Comparison of ENCODE assay signal across 33 cellular contexts in the genomic region with DNA sequence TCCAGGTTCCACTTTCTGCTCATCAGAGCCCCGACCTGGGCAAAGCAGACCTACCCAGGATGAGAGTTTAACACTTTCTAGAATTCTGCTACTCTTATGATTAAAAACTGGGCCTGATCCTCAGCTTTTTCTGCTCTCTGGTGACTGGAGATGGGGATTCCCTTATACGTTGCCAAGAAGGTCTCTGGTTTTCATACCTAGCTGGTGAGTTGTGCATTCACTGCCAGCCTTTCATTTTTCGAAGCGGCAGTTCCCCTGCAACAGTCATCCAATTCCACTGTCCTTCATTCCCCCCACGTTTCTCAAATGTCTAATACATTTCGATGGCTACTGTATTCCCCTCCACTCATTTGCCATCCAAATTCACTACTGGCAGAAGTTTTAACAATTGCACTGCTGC.
A peak's percentile ranks its signal among the peaks of the same experiment; 100 is the strongest.
DNase-seq lines count a peak whose midpoint lies in the region; ATAC-seq, FAIRE-seq and TF ChIP-seq lines count a peak whose summit lies in the region.
"Had no signal": no experiment of that assay in that cellular context is flagged by ENCODE, and none has a peak within 500 bp of the region (broad histone marks: within the 10 kb centered on the region; RNA-seq: fewer than 3 reads in every experiment).

No MANE protein-coding gene starts in this region.

- no peak overlapping the region for H3K27ac Mint-ChIP-seq in astrocyte (ENCODE audit: unreplicated experiment)
- H3K27ac Mint-ChIP-seq: activated CD4-positive, alpha-beta T cell treated with anti-CD3 and anti-CD28 coated beads for 36 hours; activated naive CD8-positive, alpha-beta T cell; B cell; type B pancreatic cell had no signal

- no peak overlapping the region for H3K27ac ChIP-seq in astrocyte (ENCODE audit: low read depth, low read length)
- H3K27ac ChIP-seq in osteoblast (ENCODE audit: low read depth, low read length), result no peak overlapping the region
- H3K27ac ChIP-seq: coronary artery, epithelial cell of prostate, left ventricle myocardium inferior had no signal

- no peak overlapping the region for H3K4me2 ChIP-seq in astrocyte (ENCODE audit: low read length)
- peak overlapping the region; percentile 20 for H3K4me2 ChIP-seq in osteoblast (ENCODE audit: insufficient read depth, low read length)

- H3K36me3 Mint-ChIP-seq in astrocyte (ENCODE audit: low read depth, unreplicated experiment), result no peaks in the 10 kb centered on the region
- H3K36me3 Mint-ChIP-seq: type B pancreatic cell had no signal

- no peaks in the 10 kb centered on the region for H3K79me2 ChIP-seq in astrocyte (ENCODE audit: insufficient read depth, low read length)
- no peaks in the 10 kb centered on the region for H3K79me2 ChIP-seq in osteoblast (ENCODE audit: insufficient read depth, low read length)

- H3K9me3 ChIP-seq in astrocyte (ENCODE audit: insufficient read depth, low read depth, low read length) (no peaks in the 10 kb centered on the region), osteoblast (ENCODE audit: low read depth, low read length) (no peaks in the 10 kb centered on the region)
- H3K9me3 ChIP-seq: left ventricle myocardium inferior had no signal

- H3K27me3 ChIP-seq in astrocyte (ENCODE audit: insufficient read depth, low read length), result no peaks in the 10 kb centered on the region
- no peaks in the 10 kb centered on the region for H3K27me3 ChIP-seq in osteoblast (ENCODE audit: insufficient read depth, low read length)

- FAIRE-seq in astrocyte (lab: Jason Lieb, UNC), result no peak
- FAIRE-seq: A204.1, GM12891, HepG2, islet of Langerhans had no signal

- H4K20me1 ChIP-seq in astrocyte (ENCODE audit: insufficient read depth, low read length) (no peaks in the 10 kb centered on the region), osteoblast (ENCODE audit: insufficient read depth, low read length) (no peaks in the 10 kb centered on the region)

- H3K4me3 ChIP-seq in astrocyte (ENCODE audit: insufficient read depth, low read depth, low read length) (no peak overlapping the region), osteoblast (ENCODE audit: insufficient read depth, low read length) (no peak overlapping the region)
- H3K4me3 ChIP-seq: coronary artery, left ventricle myocardium inferior had no signal

- no peak overlapping the region for H3K9ac ChIP-seq in astrocyte (ENCODE audit: low read length)

- H3K27me3 Mint-ChIP-seq in astrocyte (ENCODE audit: low read depth, unreplicated experiment), result no peaks in the 10 kb centered on the region
- H3K27me3 Mint-ChIP-seq: activated CD4-positive, alpha-beta T cell treated with anti-CD3 and anti-CD28 coated beads for 36 hours; activated naive CD8-positive, alpha-beta T cell; B cell; type B pancreatic cell had no signal

- peak; percentile 32 for DNase-seq in AG08396 (ENCODE audit: low spot score)
- peak; percentile 30 for DNase-seq in HCEC 1CT
- DNase-seq in astrocyte (ENCODE audit: low read depth), result peak; percentile 82
- peak; percentile 82 for DNase-seq in osteoblast (ENCODE audit: insufficient read length, low spot score, missing footprints)
- no peak for DNase-seq in left cardiac atrium
- DNase-seq in NCI-H2227 treated with DMSO at 0.1 percent for 48 hours (lab: John Stamatoyannopoulos, UW), result no peak
- DNase-seq in kidney glomerular epithelial cell (lab: John Stamatoyannopoulos, UW), result no peak
- DNase-seq: activated CD4-positive, alpha-beta T cell treated with anti-CD3 and anti-CD28 coated beads for 36 hours; activated effector memory CD4-positive, alpha-beta T cell treated with Interleukin-2 at 50 U/mL for 16 hours; caudate nucleus; effector CD8-positive, alpha-beta T cell; H7; Kasumi-1; left ventricle myocardium inferior; mesendoderm; MV-4-11; NCI-H1436 treated with DMSO at 0.1 percent for 48 hours; NCI-H2107; NCI-H774; nucleus accumbens; stimulated activated CD4-positive, alpha-beta T cell treated with anti-CD3 and anti-CD28 coated beads, Interleukin-15, amount 100 ng/mL, for 24 hours; stimulated activated CD4-positive, alpha-beta T cell treated with anti-CD3 and anti-CD28 coated beads, Interleukin-4, amount 100 ng/mL, for 4 hours; T-helper 9 cell had no signal

- no peaks in the 10 kb centered on the region for H3K4me1 Mint-ChIP-seq in astrocyte (ENCODE audit: low read depth, unreplicated experiment)

- TF ChIP-seq CTCF in astrocyte (IDR thresholded peaks at IDR 0.05; ENCODE audit: insufficient read depth, low read depth, low read length), result no peak
- no peak for TF ChIP-seq CTCF in osteoblast (IDR thresholded peaks at IDR 0.05; ENCODE audit: extremely low read depth, low read depth, low read length)

- H3K9me3 Mint-ChIP-seq in astrocyte (ENCODE audit: unreplicated experiment), result no peaks in the 10 kb centered on the region
- H3K9me3 Mint-ChIP-seq: type B pancreatic cell had no signal

- ATAC-seq in left cardiac atrium (no peak), HG02852 (IDR thresholded peaks at IDR 0.05; ENCODE audit: unreplicated experiment) (no peak)
- ATAC-seq: activated CD4-positive, alpha-beta T cell treated with anti-CD3 and anti-CD28 coated beads for 36 hours; HepG2 had no signal

- no peaks in the 10 kb centered on the region for H3K36me3 ChIP-seq in astrocyte (ENCODE audit: insufficient read depth, low read length)
- H3K36me3 ChIP-seq in osteoblast (ENCODE audit: insufficient read depth, low read length), result no peaks in the 10 kb centered on the region
- H3K36me3 ChIP-seq: left ventricle myocardium inferior had no signal

- H3K4me1 ChIP-seq in astrocyte (ENCODE audit: insufficient read depth, low read length) (peaks cover 9% of the 10 kb centered on the region), osteoblast (ENCODE audit: insufficient read depth, low read length) (peaks cover 21% of the 10 kb centered on the region)
- H3K4me1 ChIP-seq: left ventricle myocardium inferior had no signal

- H2AFZ ChIP-seq in astrocyte (ENCODE audit: low read depth, low read length) (no peak overlapping the region), osteoblast (ENCODE audit: low read length) (no peak overlapping the region)

- intact Hi-C loops in left cardiac atrium (cut with DNase I), result no loop called here

- H3K4me3 Mint-ChIP-seq in astrocyte (ENCODE audit: unreplicated experiment), result no peak overlapping the region
- H3K4me3 Mint-ChIP-seq: activated CD4-positive, alpha-beta T cell treated with anti-CD3 and anti-CD28 coated beads for 36 hours; activated naive CD8-positive, alpha-beta T cell; B cell; type B pancreatic cell had no signal

Comparison
In these comparisons a context has a peak if more than half of its experiments do, and no peak if none do; other contexts are left out.
1. DNase-seq: peak in AG08396 (single experiment), HCEC 1CT (single experiment), astrocyte (single experiment) and osteoblast (single experiment); none in left cardiac atrium (single experiment), NCI-H2227 treated with DMSO at 0.1 percent for 48 hours (single experiment) and kidney glomerular epithelial cell (single experiment).